In the genomic region with DNA sequence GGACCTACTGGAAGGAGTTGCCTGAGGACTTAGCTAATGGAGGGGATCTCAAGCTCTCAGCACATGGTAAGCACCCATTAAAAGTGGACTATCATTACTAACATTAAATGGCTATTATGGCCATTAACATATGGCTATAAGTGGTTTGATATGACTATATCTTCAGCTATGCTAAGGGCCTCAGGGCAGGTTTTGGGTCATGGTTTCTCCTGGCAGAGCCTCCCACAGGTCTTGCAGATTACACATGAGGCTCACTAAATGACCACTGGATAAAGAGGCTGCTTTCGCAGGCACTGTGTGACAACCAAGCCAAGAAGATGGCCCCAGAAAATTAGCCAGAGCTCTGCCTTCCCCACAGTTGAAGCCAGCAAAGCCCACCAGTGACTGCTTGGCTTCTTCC, we compare ENCODE assay signal across 34 cellular contexts. TPM values are rescaled to one million over a fixed set of nuclear protein-coding genes. Genes with fewer than 3 reads are reported as not detected.
"Had no signal": no experiment of that assay in that cellular context is flagged by ENCODE, and none has a peak within 500 bp of the region (broad histone marks: within the 10 kb centered on the region; RNA-seq: fewer than 3 reads in every experiment).

No MANE protein-coding gene starts in this region.

- DNase-seq: activated CD4-positive, alpha-beta memory T cell treated with anti-CD3 and anti-CD28 coated beads for 36 hours; activated CD4-positive, alpha-beta T cell treated with anti-CD3 and anti-CD28 coated beads for 48 hours; activated CD8-positive, alpha-beta memory T cell treated with anti-CD3 and anti-CD28 coated beads, Interleukin-2, amount 50 U/mL, for 48 hours; activated gamma-delta T cell; activated naive CD4-positive, alpha-beta T cell treated with anti-CD3 and anti-CD28 coated beads, Interleukin-2, amount 10 ng/mL, durations not matched to agents 7 days and 5 days; activated naive CD8-positive, alpha-beta T cell treated with anti-CD3 and anti-CD28 coated beads, Interleukin-2, amount 10 ng/mL, durations not matched to agents 7 days and 5 days; activated T-cell treated with anti-CD3 and anti-CD28 coated beads, Interleukin-2, amount 50 U/mL, for 24 hours; caudate nucleus; cortex of kidney; effector memory CD8-positive, alpha-beta T cell; foreskin fibroblast; heart left ventricle; hypothalamus; kidney glomerular epithelial cell; mucosa of descending colon; nephron progenitor cell; ovary; stimulated activated CD4-positive, alpha-beta T cell treated with anti-CD3 and anti-CD28 coated beads, Interleukin-4, amount 100 ng/mL, for 24 hours; stimulated activated naive CD8-positive, alpha-beta T cell treated with anti-CD3 and anti-CD28 coated beads, Interleukin-15, amount 100 ng/mL, for 72 hours; substantia nigra; T-helper 1 cell had no signal

- H3K27me3 ChIP-seq: ascending aorta, heart left ventricle, ovary had no signal

- H3K36me3 Mint-ChIP-seq: activated CD4-positive, alpha-beta memory T cell treated with anti-CD3 and anti-CD28 coated beads for 36 hours; activated naive CD4-positive, alpha-beta T cell treated with anti-CD3 and anti-CD28 coated beads, Interleukin-2, amount 10 ng/mL, durations not matched to agents 7 days and 5 days; activated naive CD8-positive, alpha-beta T cell treated with anti-CD3 and anti-CD28 coated beads, Interleukin-2, amount 10 ng/mL, durations not matched to agents 7 days and 5 days; brain; stimulated activated effector memory CD8-positive, alpha-beta T cell treated with anti-CD3 and anti-CD28 coated beads, Interleukin-12 subunit alpha, Interleukin-12 subunit beta, amount 100 ng/mL, for 72 hours had no signal

- H3K27me3 Mint-ChIP-seq: activated T-cell treated with anti-CD3 and anti-CD28 coated beads, Interleukin-2, amount 50 U/mL, for 24 hours; brain; progenitor cell of endocrine pancreas; stimulated activated naive CD8-positive, alpha-beta T cell treated with anti-CD3 and anti-CD28 coated beads, Interleukin-15, amount 100 ng/mL, for 72 hours; type B pancreatic cell had no signal

- H3K9me3 ChIP-seq: ascending aorta, heart left ventricle, mucosa of descending colon, ovary had no signal

- H3K27ac ChIP-seq: ascending aorta, heart left ventricle, ovary, skin epidermis, VCaP had no signal

- H3K27ac Mint-ChIP-seq: activated CD4-positive, alpha-beta memory T cell treated with anti-CD3 and anti-CD28 coated beads for 36 hours; activated naive CD4-positive, alpha-beta T cell treated with anti-CD3 and anti-CD28 coated beads, Interleukin-2, amount 10 ng/mL, durations not matched to agents 7 days and 5 days; activated naive CD8-positive, alpha-beta T cell treated with anti-CD3 and anti-CD28 coated beads, Interleukin-2, amount 10 ng/mL, durations not matched to agents 7 days and 5 days; activated T-cell treated with anti-CD3 and anti-CD28 coated beads, Interleukin-2, amount 50 U/mL, for 24 hours; brain; effector memory CD8-positive, alpha-beta T cell; progenitor cell of endocrine pancreas; stimulated activated effector memory CD8-positive, alpha-beta T cell treated with anti-CD3 and anti-CD28 coated beads, Interleukin-12 subunit alpha, Interleukin-12 subunit beta, amount 100 ng/mL, for 72 hours; stimulated activated naive CD8-positive, alpha-beta T cell treated with anti-CD3 and anti-CD28 coated beads, Interleukin-15, amount 100 ng/mL, for 72 hours; T-helper 2 cell treated with Interferon-gamma antibody and Interleukin-4, amounts not matched to agents 5 μg/mL and 100 μg/mL, for 36 hours; type B pancreatic cell had no signal

- H3K4me3 ChIP-seq: ascending aorta, heart left ventricle, lung, mucosa of descending colon, ovary, skin epidermis had no signal

- H3K4me3 Mint-ChIP-seq: activated CD4-positive, alpha-beta memory T cell treated with anti-CD3 and anti-CD28 coated beads for 36 hours; activated naive CD4-positive, alpha-beta T cell treated with anti-CD3 and anti-CD28 coated beads, Interleukin-2, amount 10 ng/mL, durations not matched to agents 7 days and 5 days; activated naive CD8-positive, alpha-beta T cell treated with anti-CD3 and anti-CD28 coated beads, Interleukin-2, amount 10 ng/mL, durations not matched to agents 7 days and 5 days; activated T-cell treated with anti-CD3 and anti-CD28 coated beads, Interleukin-2, amount 50 U/mL, for 24 hours; brain; effector memory CD8-positive, alpha-beta T cell; nephron progenitor cell; stimulated activated effector memory CD8-positive, alpha-beta T cell treated with anti-CD3 and anti-CD28 coated beads, Interleukin-12 subunit alpha, Interleukin-12 subunit beta, amount 100 ng/mL, for 72 hours; stimulated activated naive CD8-positive, alpha-beta T cell treated with anti-CD3 and anti-CD28 coated beads, Interleukin-15, amount 100 ng/mL, for 72 hours; T-helper 2 cell treated with Interferon-gamma antibody and Interleukin-4, amounts not matched to agents 5 μg/mL and 100 μg/mL, for 36 hours; type B pancreatic cell had no signal

- H3K4me1 Mint-ChIP-seq: activated naive CD4-positive, alpha-beta T cell treated with anti-CD3 and anti-CD28 coated beads, Interleukin-2, amount 10 ng/mL, durations not matched to agents 7 days and 5 days; activated naive CD8-positive, alpha-beta T cell treated with anti-CD3 and anti-CD28 coated beads, Interleukin-2, amount 10 ng/mL, durations not matched to agents 7 days and 5 days; stimulated activated naive CD8-positive, alpha-beta T cell treated with anti-CD3 and anti-CD28 coated beads, Interleukin-15, amount 100 ng/mL, for 72 hours had no signal

- H3K36me3 ChIP-seq: ascending aorta, heart left ventricle, ovary had no signal

- H3K9me3 Mint-ChIP-seq: activated CD4-positive, alpha-beta memory T cell treated with anti-CD3 and anti-CD28 coated beads for 36 hours; activated naive CD4-positive, alpha-beta T cell treated with anti-CD3 and anti-CD28 coated beads, Interleukin-2, amount 10 ng/mL, durations not matched to agents 7 days and 5 days; activated naive CD8-positive, alpha-beta T cell treated with anti-CD3 and anti-CD28 coated beads, Interleukin-2, amount 10 ng/mL, durations not matched to agents 7 days and 5 days; activated T-cell treated with anti-CD3 and anti-CD28 coated beads, Interleukin-2, amount 50 U/mL, for 24 hours; brain; effector memory CD8-positive, alpha-beta T cell; nephron progenitor cell; stimulated activated effector memory CD8-positive, alpha-beta T cell treated with anti-CD3 and anti-CD28 coated beads, Interleukin-12 subunit alpha, Interleukin-12 subunit beta, amount 100 ng/mL, for 72 hours; stimulated activated naive CD8-positive, alpha-beta T cell treated with anti-CD3 and anti-CD28 coated beads, Interleukin-15, amount 100 ng/mL, for 72 hours; T-helper 2 cell treated with Interferon-gamma antibody and Interleukin-4, amounts not matched to agents 5 μg/mL and 100 μg/mL, for 36 hours; type B pancreatic cell had no signal

- H3K4me1 ChIP-seq: ascending aorta had no signal

- ATAC-seq: activated CD4-positive, CD25-positive, alpha-beta regulatory T cell treated with anti-CD3 and anti-CD28 coated beads, Interleukin-2, amount 50 U/mL, for 24 hours; effector memory CD8-positive, alpha-beta T cell; esophagus mucosa; heart left ventricle; left lobe of liver; mucosa of descending colon; sciatic nerve; stimulated activated effector memory CD8-positive, alpha-beta T cell treated with anti-CD3 and anti-CD28 coated beads, Interleukin-12 subunit alpha, Interleukin-12 subunit beta, amount 100 ng/mL, for 72 hours; stimulated activated naive CD8-positive, alpha-beta T cell treated with anti-CD3 and anti-CD28 coated beads, Interleukin-15, amount 100 ng/mL, for 72 hours had no signal

RNA-seq across cellular contexts. Expression of a gene that starts 15.4 kb away (rescaled TPM):
- total RNA-seq: activated CD4-positive, alpha-beta memory T cell treated with anti-CD3 and anti-CD28 coated beads for 36 hours; ascending aorta had no signal
